Comparison of ENCODE assay signal across 21 cellular contexts in genomic region chr18:41721103-41721502, GRCh38.
"Had no signal": no experiment of that assay in that cellular context is flagged by ENCODE, and none has a peak within 500 bp of the region (broad histone marks: within the 10 kb centered on the region; RNA-seq: fewer than 3 reads in every experiment).

No MANE protein-coding gene starts in this region.

- DNase-seq: activated CD4-positive, alpha-beta T cell treated with anti-CD3 and anti-CD28 coated beads, Interleukin-2, amount 50 U/mL, for 1 hour; activated CD8-positive, alpha-beta memory T cell treated with anti-CD3 and anti-CD28 coated beads for 24 hours; activated CD8-positive, alpha-beta memory T cell treated with anti-CD3 and anti-CD28 coated beads, Interleukin-2, amount 50 U/mL, for 48 hours; activated effector memory CD4-positive, alpha-beta T cell treated with Interleukin-2 at 50 U/mL for 16 hours; activated naive CD4-positive, alpha-beta T cell treated with anti-CD3 and anti-CD28 coated beads, Interleukin-2, amount 10 ng/mL, durations not matched to agents 7 days and 5 days; activated naive CD8-positive, alpha-beta T cell treated with anti-CD3 and anti-CD28 coated beads, Interleukin-2, amount 50 U/mL, for 24 hours; activated T-cell treated with anti-CD3 and anti-CD28 coated beads, Interleukin-2, amount 50 U/mL, for 48 hours; effector CD8-positive, alpha-beta T cell; esophagus squamous epithelium; nephron progenitor cell; ovary; sigmoid colon; stimulated activated CD4-positive, alpha-beta T cell treated with anti-CD3 and anti-CD28 coated beads, Interleukin-4, amount 100 ng/mL, for 24 hours; stomach; T1000 had no signal

- H3K4me1 Mint-ChIP-seq: activated naive CD4-positive, alpha-beta T cell treated with anti-CD3 and anti-CD28 coated beads, Interleukin-2, amount 10 ng/mL, durations not matched to agents 7 days and 5 days; activated naive CD8-positive, alpha-beta T cell treated with anti-CD3 and anti-CD28 coated beads, Interleukin-2, amount 50 U/mL, for 24 hours; stimulated activated effector memory CD8-positive, alpha-beta T cell treated with anti-CD3 and anti-CD28 coated beads, Interleukin-12 subunit alpha, Interleukin-12 subunit beta, amount 100 ng/mL, for 72 hours had no signal

- H3K27me3 Mint-ChIP-seq: activated naive CD4-positive, alpha-beta T cell treated with anti-CD3 and anti-CD28 coated beads, Interleukin-2, amount 10 ng/mL, durations not matched to agents 7 days and 5 days; activated naive CD8-positive, alpha-beta T cell treated with anti-CD3 and anti-CD28 coated beads, Interleukin-2, amount 50 U/mL, for 24 hours; dendritic cell treated with granulocyte-macrophage colony-stimulating factor and Interleukin-4, amounts not matched to agents 40 ng/mL and 50 ng/mL, for 4 days had no signal

- H3K4me3 Mint-ChIP-seq: activated naive CD4-positive, alpha-beta T cell treated with anti-CD3 and anti-CD28 coated beads, Interleukin-2, amount 10 ng/mL, durations not matched to agents 7 days and 5 days; activated naive CD8-positive, alpha-beta T cell treated with anti-CD3 and anti-CD28 coated beads, Interleukin-2, amount 50 U/mL, for 24 hours; dendritic cell treated with granulocyte-macrophage colony-stimulating factor and Interleukin-4, amounts not matched to agents 40 ng/mL and 50 ng/mL, for 4 days; nephron progenitor cell; stimulated activated effector memory CD8-positive, alpha-beta T cell treated with anti-CD3 and anti-CD28 coated beads, Interleukin-12 subunit alpha, Interleukin-12 subunit beta, amount 100 ng/mL, for 72 hours; type B pancreatic cell had no signal

- H3K36me3 Mint-ChIP-seq: activated naive CD4-positive, alpha-beta T cell treated with anti-CD3 and anti-CD28 coated beads, Interleukin-2, amount 10 ng/mL, durations not matched to agents 7 days and 5 days; stimulated activated effector memory CD8-positive, alpha-beta T cell treated with anti-CD3 and anti-CD28 coated beads, Interleukin-12 subunit alpha, Interleukin-12 subunit beta, amount 100 ng/mL, for 72 hours; type B pancreatic cell had no signal

- H3K4me1 ChIP-seq: ascending aorta, esophagus squamous epithelium, sigmoid colon, stomach had no signal

- H3K4me3 ChIP-seq: ascending aorta, esophagus squamous epithelium, lung, ovary, sigmoid colon, stomach had no signal

- H3K27ac ChIP-seq: ascending aorta, esophagus squamous epithelium, ovary, sigmoid colon, stomach had no signal

- H3K36me3 ChIP-seq: ascending aorta, esophagus squamous epithelium, ovary, sigmoid colon, stomach had no signal

- H3K27ac Mint-ChIP-seq: activated naive CD4-positive, alpha-beta T cell treated with anti-CD3 and anti-CD28 coated beads, Interleukin-2, amount 10 ng/mL, durations not matched to agents 7 days and 5 days; activated naive CD8-positive, alpha-beta T cell treated with anti-CD3 and anti-CD28 coated beads, Interleukin-2, amount 50 U/mL, for 24 hours; dendritic cell treated with granulocyte-macrophage colony-stimulating factor and Interleukin-4, amounts not matched to agents 40 ng/mL and 50 ng/mL, for 4 days; nephron progenitor cell; stimulated activated effector memory CD8-positive, alpha-beta T cell treated with anti-CD3 and anti-CD28 coated beads, Interleukin-12 subunit alpha, Interleukin-12 subunit beta, amount 100 ng/mL, for 72 hours; type B pancreatic cell had no signal

- H3K27me3 ChIP-seq: ascending aorta, esophagus squamous epithelium, ovary, sigmoid colon, stomach had no signal

- H3K9me3 ChIP-seq: ascending aorta, esophagus squamous epithelium, ovary, sigmoid colon, stomach had no signal

- ATAC-seq: activated CD4-positive, CD25-positive, alpha-beta regulatory T cell treated with anti-CD3 and anti-CD28 coated beads, Interleukin-2, amount 50 U/mL, for 24 hours; activated naive CD8-positive, alpha-beta T cell treated with anti-CD3 and anti-CD28 coated beads, Interleukin-2, amount 50 U/mL, for 24 hours; stimulated activated effector memory CD8-positive, alpha-beta T cell treated with anti-CD3 and anti-CD28 coated beads, Interleukin-12 subunit alpha, Interleukin-12 subunit beta, amount 100 ng/mL, for 72 hours had no signal

- H3K9me3 Mint-ChIP-seq: activated naive CD4-positive, alpha-beta T cell treated with anti-CD3 and anti-CD28 coated beads, Interleukin-2, amount 10 ng/mL, durations not matched to agents 7 days and 5 days; activated naive CD8-positive, alpha-beta T cell treated with anti-CD3 and anti-CD28 coated beads, Interleukin-2, amount 50 U/mL, for 24 hours; dendritic cell treated with granulocyte-macrophage colony-stimulating factor and Interleukin-4, amounts not matched to agents 40 ng/mL and 50 ng/mL, for 4 days; nephron progenitor cell; type B pancreatic cell had no signal
